Comparison of ENCODE assay signal across 13 cellular contexts in genomic region chr6:100446922-100447899, GRCh38. TPM values are rescaled to one million over a fixed set of nuclear protein-coding genes. Genes with fewer than 3 reads are reported as not detected.
DNase-seq lines count a peak whose midpoint lies in the region; ATAC-seq and TF ChIP-seq lines count a peak whose summit lies in the region.
"Had no signal": no experiment of that assay in that cellular context is flagged by ENCODE, and none has a peak within 500 bp of the region (broad histone marks: within the 10 kb centered on the region; RNA-seq: fewer than 3 reads in every experiment).

No MANE protein-coding gene starts in this region.

- peaks cover 6% of the 10 kb centered on the region for H3K4me1 Mint-ChIP-seq in activated CD4-positive, alpha-beta memory T cell treated with anti-CD3 and anti-CD28 coated beads, Interleukin-2, amount 10 ng/mL, durations not matched to agents 7 days and 5 days
- H3K4me1 Mint-ChIP-seq in activated CD4-positive, alpha-beta memory T cell treated with anti-CD3 and anti-CD28 coated beads for 36 hours (ENCODE audit: low read depth) = peaks cover 7% of the 10 kb centered on the region
- peaks cover 26% of the 10 kb centered on the region for H3K4me1 Mint-ChIP-seq in glutamatergic neuron (ENCODE audit: low read depth, unreplicated experiment)
- peaks cover 5% of the 10 kb centered on the region for H3K4me1 Mint-ChIP-seq in stimulated activated effector memory CD8-positive, alpha-beta T cell treated with anti-CD3 and anti-CD28 coated beads, Interleukin-12 subunit alpha, Interleukin-12 subunit beta, amount 100 ng/mL, for 72 hours

- TF ChIP-seq CTCF in WI38 (IDR thresholded peaks at IDR 0.05; ENCODE audit: low read depth, low read length) (no peak), glutamatergic neuron (IDR thresholded peaks at IDR 0.05; ENCODE audit: partially characterized antibody, unreplicated experiment) (no peak)

- peaks cover 8% of the 10 kb centered on the region for H3K36me3 Mint-ChIP-seq in activated CD4-positive, alpha-beta memory T cell treated with anti-CD3 and anti-CD28 coated beads, Interleukin-2, amount 10 ng/mL, durations not matched to agents 7 days and 5 days (ENCODE audit: low read depth)
- peaks cover 2% of the 10 kb centered on the region for H3K36me3 Mint-ChIP-seq in activated CD4-positive, alpha-beta memory T cell treated with anti-CD3 and anti-CD28 coated beads for 36 hours
- peaks cover 7% of the 10 kb centered on the region for H3K36me3 Mint-ChIP-seq in glutamatergic neuron (ENCODE audit: unreplicated experiment)
- H3K36me3 Mint-ChIP-seq in stimulated activated effector memory CD8-positive, alpha-beta T cell treated with anti-CD3 and anti-CD28 coated beads, Interleukin-12 subunit alpha, Interleukin-12 subunit beta, amount 100 ng/mL, for 72 hours = no peaks in the 10 kb centered on the region

- H3K27ac Mint-ChIP-seq in activated CD4-positive, alpha-beta memory T cell treated with anti-CD3 and anti-CD28 coated beads, Interleukin-2, amount 10 ng/mL, durations not matched to agents 7 days and 5 days = no peak overlapping the region
- no peak overlapping the region for H3K27ac Mint-ChIP-seq in activated CD4-positive, alpha-beta memory T cell treated with anti-CD3 and anti-CD28 coated beads for 36 hours
- H3K27ac Mint-ChIP-seq in glutamatergic neuron (ENCODE audit: unreplicated experiment) = peak overlapping the region; percentile 17
- no peak overlapping the region for H3K27ac Mint-ChIP-seq in stimulated activated effector memory CD8-positive, alpha-beta T cell treated with anti-CD3 and anti-CD28 coated beads, Interleukin-12 subunit alpha, Interleukin-12 subunit beta, amount 100 ng/mL, for 72 hours

- no peak for DNase-seq in activated CD4-positive, alpha-beta memory T cell treated with anti-CD3 and anti-CD28 coated beads, Interleukin-2, amount 10 ng/mL, durations not matched to agents 7 days and 5 days
- no peak for DNase-seq in activated CD4-positive, alpha-beta memory T cell treated with anti-CD3 and anti-CD28 coated beads for 36 hours
- DNase-seq in glutamatergic neuron = no peak
- no peak for DNase-seq in stimulated activated effector memory CD8-positive, alpha-beta T cell treated with anti-CD3 and anti-CD28 coated beads, Interleukin-12 subunit alpha, Interleukin-12 subunit beta, amount 100 ng/mL, for 72 hours (ENCODE audit: low spot score in 2 of 2)
- DNase-seq in MV-4-11 (lab: John Stamatoyannopoulos, UW) = no peak
- DNase-seq in left lobe of liver (ENCODE audit: low spot score) = no peak
- DNase-seq: activated gamma-delta T cell, cortex of kidney, NCI-H1694 treated with DMSO at 0.1 percent for 48 hours, ovary had no signal

- peak overlapping the region; percentile 15 for H3K4me3 ChIP-seq in WI38 (ENCODE audit: low read depth, low read length)
- H3K4me3 ChIP-seq: ovary had no signal

- intact Hi-C loops in activated CD4-positive, alpha-beta memory T cell treated with anti-CD3 and anti-CD28 coated beads for 36 hours (cut with micrococcal nuclease) = no loop called here

- ATAC-seq in stimulated activated effector memory CD8-positive, alpha-beta T cell treated with anti-CD3 and anti-CD28 coated beads, Interleukin-12 subunit alpha, Interleukin-12 subunit beta, amount 100 ng/mL, for 72 hours = no peak
- ATAC-seq in left lobe of liver = no peak
- ATAC-seq in GM18498 (IDR thresholded peaks at IDR 0.05; ENCODE audit: unreplicated experiment) = no peak

- H3K9me3 Mint-ChIP-seq in activated CD4-positive, alpha-beta memory T cell treated with anti-CD3 and anti-CD28 coated beads, Interleukin-2, amount 10 ng/mL, durations not matched to agents 7 days and 5 days = no peaks in the 10 kb centered on the region
- H3K9me3 Mint-ChIP-seq in activated CD4-positive, alpha-beta memory T cell treated with anti-CD3 and anti-CD28 coated beads for 36 hours = no peaks in the 10 kb centered on the region
- peaks cover 6% of the 10 kb centered on the region for H3K9me3 Mint-ChIP-seq in glutamatergic neuron (ENCODE audit: unreplicated experiment)
- H3K9me3 Mint-ChIP-seq in stimulated activated effector memory CD8-positive, alpha-beta T cell treated with anti-CD3 and anti-CD28 coated beads, Interleukin-12 subunit alpha, Interleukin-12 subunit beta, amount 100 ng/mL, for 72 hours = no peaks in the 10 kb centered on the region

- H3K4me3 Mint-ChIP-seq in activated CD4-positive, alpha-beta memory T cell treated with anti-CD3 and anti-CD28 coated beads, Interleukin-2, amount 10 ng/mL, durations not matched to agents 7 days and 5 days = peak overlapping the region; percentile 26
- H3K4me3 Mint-ChIP-seq in activated CD4-positive, alpha-beta memory T cell treated with anti-CD3 and anti-CD28 coated beads for 36 hours = no peak overlapping the region
- peak overlapping the region; percentile 41 for H3K4me3 Mint-ChIP-seq in glutamatergic neuron (ENCODE audit: unreplicated experiment)
- H3K4me3 Mint-ChIP-seq in stimulated activated effector memory CD8-positive, alpha-beta T cell treated with anti-CD3 and anti-CD28 coated beads, Interleukin-12 subunit alpha, Interleukin-12 subunit beta, amount 100 ng/mL, for 72 hours = peak overlapping the region; percentile 8

- peaks cover 57% of the 10 kb centered on the region for H3K27me3 Mint-ChIP-seq in activated CD4-positive, alpha-beta memory T cell treated with anti-CD3 and anti-CD28 coated beads, Interleukin-2, amount 10 ng/mL, durations not matched to agents 7 days and 5 days
- H3K27me3 Mint-ChIP-seq in activated CD4-positive, alpha-beta memory T cell treated with anti-CD3 and anti-CD28 coated beads for 36 hours = peaks cover 52% of the 10 kb centered on the region
- no peaks in the 10 kb centered on the region for H3K27me3 Mint-ChIP-seq in glutamatergic neuron (ENCODE audit: unreplicated experiment)

- POLR2A ChIA-PET in activated CD4-positive, alpha-beta memory T cell treated with anti-CD3 and anti-CD28 coated beads, Interleukin-2, amount 10 ng/mL, durations not matched to agents 7 days and 5 days (lab: Charles Lee) = no interaction called here
- POLR2A ChIA-PET in activated CD4-positive, alpha-beta memory T cell treated with anti-CD3 and anti-CD28 coated beads for 36 hours (lab: Charles Lee) = no interaction called here

- CTCF ChIA-PET in activated CD4-positive, alpha-beta memory T cell treated with anti-CD3 and anti-CD28 coated beads, Interleukin-2, amount 10 ng/mL, durations not matched to agents 7 days and 5 days (lab: Charles Lee) = no interaction called here
- CTCF ChIA-PET in activated CD4-positive, alpha-beta memory T cell treated with anti-CD3 and anti-CD28 coated beads for 36 hours (lab: Charles Lee) = no interaction called here

RNA-seq across cellular contexts. Expression of gene SIM1, which starts 17.5 kb away (rescaled TPM):
- under 1 TPM; 0.08 to 0.30 TPM for total RNA-seq in activated CD4-positive, alpha-beta memory T cell treated with anti-CD3 and anti-CD28 coated beads, Interleukin-2, amount 10 ng/mL, durations not matched to agents 7 days and 5 days
- total RNA-seq in activated CD4-positive, alpha-beta memory T cell treated with anti-CD3 and anti-CD28 coated beads for 36 hours = not detected
- 49.8 TPM for total RNA-seq in glutamatergic neuron (ENCODE audit: unreplicated experiment)
- total RNA-seq in left lobe of liver = not detected
- total RNA-seq: temporal lobe had no signal

Comparison
In these comparisons a context has a peak if more than half of its experiments do, and no peak if none do; other contexts are left out.
1. RNA of gene SIM1, which starts 17.5 kb away (total RNA-seq): 49.8 TPM in glutamatergic neuron (single experiment); 0.08 to 0.30 TPM in activated CD4-positive, alpha-beta memory T cell treated with anti-CD3 and anti-CD28 coated beads, Interleukin-2, amount 10 ng/mL, durations not matched to agents 7 days and 5 days, not detected in activated CD4-positive, alpha-beta memory T cell treated with anti-CD3 and anti-CD28 coated beads for 36 hours and not detected in left lobe of liver (single experiment); every median in the first group is over 10 times any median in the second.